1 cellular context compared by ENCODE assay signal in the genomic region with DNA sequence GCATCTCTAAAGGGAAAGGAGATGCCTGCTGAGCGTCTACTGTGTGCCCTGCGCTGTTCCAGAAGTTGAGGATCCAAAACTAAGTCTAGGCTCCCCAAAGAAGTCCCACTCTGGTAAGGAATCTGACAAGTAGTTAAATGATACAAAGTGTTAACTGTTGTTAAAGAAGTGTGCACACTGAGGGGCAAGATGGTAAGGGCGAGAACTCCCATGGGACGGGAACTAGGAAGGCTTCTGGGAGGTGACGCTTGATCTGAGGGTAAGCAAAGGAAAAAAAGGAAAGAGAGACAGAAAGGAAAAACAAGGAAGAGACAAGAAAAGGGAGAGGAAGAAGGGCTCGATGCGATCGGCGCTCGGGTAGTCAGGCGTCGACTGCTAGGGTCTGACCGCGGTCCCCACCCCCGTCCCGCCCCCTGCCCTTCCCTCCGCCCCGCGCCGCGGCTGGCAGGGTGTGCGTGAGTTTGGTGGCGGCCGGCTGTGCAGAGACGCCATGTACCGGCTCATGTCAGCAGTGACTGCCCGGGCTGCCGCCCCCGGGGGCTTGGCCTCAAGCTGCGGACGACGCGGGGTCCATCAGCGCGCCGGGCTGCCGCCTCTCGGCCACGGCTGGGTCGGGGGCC.
TF ChIP-seq lines count a peak whose summit lies in the region.

A gene with protein sequence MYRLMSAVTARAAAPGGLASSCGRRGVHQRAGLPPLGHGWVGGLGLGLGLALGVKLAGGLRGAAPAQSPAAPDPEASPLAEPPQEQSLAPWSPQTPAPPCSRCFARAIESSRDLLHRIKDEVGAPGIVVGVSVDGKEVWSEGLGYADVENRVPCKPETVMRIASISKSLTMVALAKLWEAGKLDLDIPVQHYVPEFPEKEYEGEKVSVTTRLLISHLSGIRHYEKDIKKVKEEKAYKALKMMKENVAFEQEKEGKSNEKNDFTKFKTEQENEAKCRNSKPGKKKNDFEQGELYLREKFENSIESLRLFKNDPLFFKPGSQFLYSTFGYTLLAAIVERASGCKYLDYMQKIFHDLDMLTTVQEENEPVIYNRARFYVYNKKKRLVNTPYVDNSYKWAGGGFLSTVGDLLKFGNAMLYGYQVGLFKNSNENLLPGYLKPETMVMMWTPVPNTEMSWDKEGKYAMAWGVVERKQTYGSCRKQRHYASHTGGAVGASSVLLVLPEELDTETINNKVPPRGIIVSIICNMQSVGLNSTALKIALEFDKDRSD (plus strand): TSS at position 480 of the 620 bp plus-strand sequence. CDS start 11 bp downstream, at position 491.

TF ChIP-seq in HepG2, 621 proteins besides CTCF, POLR2A, EP300 and RAD21 (continues in another document):
- TF ChIP-seq SALL2 (CRISPR knock-in tag; IDR thresholded peaks at IDR 0.05): peak; percentile 39; the same call in 1 of the 2 replicates
- TF ChIP-seq MAF1 (CRISPR knock-in tag; IDR thresholded peaks at IDR 0.05; ENCODE audit: borderline replicate concordance): no peak
- no peak for TF ChIP-seq STAG1 (CRISPR knock-in tag; IDR thresholded peaks at IDR 0.05)
- TF ChIP-seq ZFYVE20 (CRISPR knock-in tag; IDR thresholded peaks at IDR 0.05; ENCODE audit: borderline replicate concordance, low read depth): no peak
- no peak for TF ChIP-seq RAD51 (IDR thresholded peaks at IDR 0.05; ENCODE audit: borderline replicate concordance)
- no peak for TF ChIP-seq ATF6 (CRISPR knock-in tag; conservative IDR thresholded peaks at IDR 0.05)
- peak; percentile 82 for TF ChIP-seq KAT8 (CRISPR knock-in tag; IDR thresholded peaks at IDR 0.05)
- TF ChIP-seq ZNF101 (CRISPR knock-in tag; IDR thresholded peaks at IDR 0.05; ENCODE audit: borderline replicate concordance, low read depth): no peak
- TF ChIP-seq, protein P1, sequence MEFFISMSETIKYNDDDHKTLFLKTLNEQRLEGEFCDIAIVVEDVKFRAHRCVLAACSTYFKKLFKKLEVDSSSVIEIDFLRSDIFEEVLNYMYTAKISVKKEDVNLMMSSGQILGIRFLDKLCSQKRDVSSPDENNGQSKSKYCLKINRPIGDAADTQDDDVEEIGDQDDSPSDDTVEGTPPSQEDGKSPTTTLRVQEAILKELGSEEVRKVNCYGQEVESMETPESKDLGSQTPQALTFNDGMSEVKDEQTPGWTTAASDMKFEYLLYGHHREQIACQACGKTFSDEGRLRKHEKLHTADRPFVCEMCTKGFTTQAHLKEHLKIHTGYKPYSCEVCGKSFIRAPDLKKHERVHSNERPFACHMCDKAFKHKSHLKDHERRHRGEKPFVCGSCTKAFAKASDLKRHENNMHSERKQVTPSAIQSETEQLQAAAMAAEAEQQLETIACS (CRISPR knock-in tag; IDR thresholded peaks at IDR 0.05): no peak
- no peak for TF ChIP-seq TRAFD1 (CRISPR knock-in tag; IDR thresholded peaks at IDR 0.05; ENCODE audit: borderline replicate concordance)
- peak; percentile 45; the same call in 1 of the 2 replicates for TF ChIP-seq TARDBP (CRISPR knock-in tag; IDR thresholded peaks at IDR 0.05)
- no peak for TF ChIP-seq ZNF609 (CRISPR knock-in tag; IDR thresholded peaks at IDR 0.05; ENCODE audit: borderline replicate concordance)
- TF ChIP-seq, protein P2, sequence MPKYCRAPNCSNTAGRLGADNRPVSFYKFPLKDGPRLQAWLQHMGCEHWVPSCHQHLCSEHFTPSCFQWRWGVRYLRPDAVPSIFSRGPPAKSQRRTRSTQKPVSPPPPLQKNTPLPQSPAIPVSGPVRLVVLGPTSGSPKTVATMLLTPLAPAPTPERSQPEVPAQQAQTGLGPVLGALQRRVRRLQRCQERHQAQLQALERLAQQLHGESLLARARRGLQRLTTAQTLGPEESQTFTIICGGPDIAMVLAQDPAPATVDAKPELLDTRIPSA (CRISPR knock-in tag; IDR thresholded peaks at IDR 0.05; ENCODE audit: borderline replicate concordance): no peak
- no peak for TF ChIP-seq ZNF430 (CRISPR knock-in tag; IDR thresholded peaks at IDR 0.05)
- TF ChIP-seq ZFP36L1 (CRISPR knock-in tag; IDR thresholded peaks at IDR 0.05): no peak
- TF ChIP-seq ZNF589 (CRISPR knock-in tag; conservative IDR thresholded peaks at IDR 0.05): no peak
- TF ChIP-seq, protein P3, sequence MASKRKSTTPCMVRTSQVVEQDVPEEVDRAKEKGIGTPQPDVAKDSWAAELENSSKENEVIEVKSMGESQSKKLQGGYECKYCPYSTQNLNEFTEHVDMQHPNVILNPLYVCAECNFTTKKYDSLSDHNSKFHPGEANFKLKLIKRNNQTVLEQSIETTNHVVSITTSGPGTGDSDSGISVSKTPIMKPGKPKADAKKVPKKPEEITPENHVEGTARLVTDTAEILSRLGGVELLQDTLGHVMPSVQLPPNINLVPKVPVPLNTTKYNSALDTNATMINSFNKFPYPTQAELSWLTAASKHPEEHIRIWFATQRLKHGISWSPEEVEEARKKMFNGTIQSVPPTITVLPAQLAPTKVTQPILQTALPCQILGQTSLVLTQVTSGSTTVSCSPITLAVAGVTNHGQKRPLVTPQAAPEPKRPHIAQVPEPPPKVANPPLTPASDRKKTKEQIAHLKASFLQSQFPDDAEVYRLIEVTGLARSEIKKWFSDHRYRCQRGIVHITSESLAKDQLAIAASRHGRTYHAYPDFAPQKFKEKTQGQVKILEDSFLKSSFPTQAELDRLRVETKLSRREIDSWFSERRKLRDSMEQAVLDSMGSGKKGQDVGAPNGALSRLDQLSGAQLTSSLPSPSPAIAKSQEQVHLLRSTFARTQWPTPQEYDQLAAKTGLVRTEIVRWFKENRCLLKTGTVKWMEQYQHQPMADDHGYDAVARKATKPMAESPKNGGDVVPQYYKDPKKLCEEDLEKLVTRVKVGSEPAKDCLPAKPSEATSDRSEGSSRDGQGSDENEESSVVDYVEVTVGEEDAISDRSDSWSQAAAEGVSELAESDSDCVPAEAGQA (IDR thresholded peaks at IDR 0.05; ENCODE audit: low read depth): no peak
- TF ChIP-seq, protein P3 (CRISPR knock-in tag; IDR thresholded peaks at IDR 0.05; ENCODE audit: borderline replicate concordance): no peak
- TF ChIP-seq TCF7L2 (IDR thresholded peaks at IDR 0.05; ENCODE audit: low read depth, low read length): no peak
- TF ChIP-seq, protein P4, sequence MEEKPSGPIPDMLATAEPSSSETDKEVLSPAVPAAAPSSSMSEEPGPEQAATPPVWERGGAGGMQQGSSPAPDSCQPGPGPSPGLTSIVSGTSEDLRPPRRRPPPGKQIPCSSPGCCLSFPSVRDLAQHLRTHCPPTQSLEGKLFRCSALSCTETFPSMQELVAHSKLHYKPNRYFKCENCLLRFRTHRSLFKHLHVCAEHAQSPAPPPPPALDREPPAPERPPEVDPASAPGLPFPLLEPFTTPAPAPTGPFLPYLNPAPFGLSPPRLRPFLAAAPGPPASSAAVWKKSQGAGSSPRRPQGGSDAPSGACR (CRISPR knock-in tag; IDR thresholded peaks at IDR 0.05): no peak
- TF ChIP-seq THAP9 (CRISPR knock-in tag; IDR thresholded peaks at IDR 0.05; ENCODE audit: borderline replicate concordance): no peak
- TF ChIP-seq EEA1 (CRISPR knock-in tag; IDR thresholded peaks at IDR 0.05; ENCODE audit: borderline replicate concordance): peak; percentile 42; the same call in 1 of the 2 replicates
- TF ChIP-seq TCF7 (IDR thresholded peaks at IDR 0.05; ENCODE audit: low read depth): no peak
